In the genomic region with DNA sequence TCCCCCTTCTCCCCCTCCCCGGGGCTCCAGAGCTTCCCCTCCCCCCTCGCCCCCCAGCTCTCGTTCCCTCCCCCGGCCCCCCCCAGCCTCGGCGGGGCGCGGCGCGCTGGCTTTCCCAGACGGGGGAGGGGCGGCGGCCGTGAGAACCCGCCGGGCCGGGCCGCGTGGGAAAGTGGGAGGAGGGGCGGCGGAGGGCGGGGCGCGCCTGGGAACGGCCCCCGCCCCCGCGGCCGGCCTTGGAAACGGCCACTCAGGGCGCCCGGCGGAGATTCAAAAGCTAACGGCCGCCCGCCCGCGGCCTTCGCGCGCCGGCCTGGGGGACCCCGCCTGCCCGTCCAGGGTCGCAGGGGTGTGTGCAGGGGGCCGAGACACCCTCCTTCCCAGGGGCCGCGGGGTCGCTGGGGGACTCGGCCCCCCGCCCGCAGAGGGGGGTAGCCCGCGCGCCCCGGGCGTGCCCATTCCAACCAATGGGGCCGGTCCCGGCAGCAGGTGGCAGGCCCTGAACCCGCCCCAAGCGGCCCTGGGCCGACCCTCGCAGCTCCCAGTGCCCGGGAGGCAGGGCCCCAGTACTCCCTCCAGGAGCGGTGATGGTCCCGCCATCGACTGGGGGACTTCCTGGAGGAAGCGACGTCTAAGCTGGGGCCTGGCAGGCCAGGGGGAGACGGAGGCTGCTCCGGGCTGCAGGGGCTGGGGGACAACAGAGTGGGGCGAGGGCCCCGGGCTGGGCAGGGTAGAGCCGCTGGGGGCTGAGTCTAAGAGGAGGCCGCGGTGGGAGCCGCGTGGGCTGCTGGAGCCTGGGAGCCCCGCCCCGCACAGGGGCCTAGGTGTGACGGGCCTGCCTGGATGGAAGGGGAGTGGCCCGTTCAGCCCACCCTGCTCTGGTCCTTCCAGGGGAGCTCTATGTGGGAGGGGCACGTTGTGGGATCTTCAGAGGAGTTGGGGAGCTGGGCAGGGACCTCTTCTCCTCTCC, we compare ENCODE assay signal across 8 cellular contexts. TPM values are rescaled to one million over a fixed set of nuclear protein-coding genes. Genes with fewer than 3 reads are reported as not detected.
DNase-seq lines count a peak whose midpoint lies in the region; ATAC-seq and TF ChIP-seq lines count a peak whose summit lies in the region.

No MANE protein-coding gene starts in this region.

- DNase-seq in 8988T (peak; percentile 64), GM10266 (ENCODE audit: extremely low spot score) (peak; percentile 98), SK-N-DZ (ENCODE audit: low spot score) (peak; percentile 71), fibroblast of mammary gland (ENCODE audit: low read depth) (peak; percentile 34), retina (peak; percentile 82), medulla oblongata (ENCODE audit: extremely low spot score) (no peak)

- H3K4me3 ChIP-seq in fibroblast of mammary gland (ENCODE audit: control insufficient read depth, low read depth, low read length): no peak overlapping the region

- ATAC-seq in GM19328 (IDR thresholded peaks at IDR 0.05; ENCODE audit: unreplicated experiment) (no peak), HG02588 (IDR thresholded peaks at IDR 0.05; ENCODE audit: unreplicated experiment) (no peak)

- TF ChIP-seq CTCF in GM10266 (IDR thresholded peaks at IDR 0.05; ENCODE audit: control insufficient read depth, insufficient read depth, low read depth, missing control alignments) (no peak), fibroblast of mammary gland (conservative IDR thresholded peaks at IDR 0.05; ENCODE audit: control insufficient read depth, insufficient read depth, low read depth, low read length) (no peak)

RNA-seq across cellular contexts. Expression of gene NRARP, which starts 14.2 kb away (rescaled TPM):
- polyA plus RNA-seq in SK-N-DZ (2014; cell fraction: cytosol; rRNA removed): 15.4 and 15.5 TPM in 2 replicates
- polyA plus RNA-seq in SK-N-DZ (2014; cell fraction: nucleus; rRNA removed): 10.1 and 13.2 TPM in 2 replicates

RNA-seq across cellular contexts. Expression of gene TOR4A, which starts 38.8 kb away (rescaled TPM):
- 0.29 and 0.35 TPM in 2 replicates for polyA plus RNA-seq in SK-N-DZ (2014; cell fraction: cytosol; rRNA removed)
- polyA plus RNA-seq in SK-N-DZ (2014; cell fraction: nucleus; rRNA removed): 0.21 and 1.2 TPM in 2 replicates
